Comparison of ENCODE assay signal across 16 cellular contexts in genomic region chr7:25614415-25614814, GRCh38.
DNase-seq lines count a peak whose midpoint lies in the region; ATAC-seq and TF ChIP-seq lines count a peak whose summit lies in the region.
"Had no signal": no experiment of that assay in that cellular context is flagged by ENCODE, and none has a peak within 500 bp of the region (broad histone marks: within the 10 kb centered on the region; RNA-seq: fewer than 3 reads in every experiment).

No MANE protein-coding gene starts in this region.

- H3K4me1 Mint-ChIP-seq in CD4-positive, alpha-beta T cell (ENCODE audit: low read depth) = peaks cover 74% of the 10 kb centered on the region

- no peak for TF ChIP-seq EP300 in transverse colon (IDR thresholded peaks at IDR 0.05; ENCODE audit: low read depth)

- TF ChIP-seq CTCF in CD4-positive, alpha-beta T cell (IDR thresholded peaks at IDR 0.05) = no peak
- TF ChIP-seq CTCF in ascending aorta (IDR thresholded peaks at IDR 0.05) = no peak
- no peak for TF ChIP-seq CTCF in left ventricle myocardium inferior (IDR thresholded peaks at IDR 0.05; ENCODE audit: borderline replicate concordance)
- TF ChIP-seq CTCF in transverse colon (IDR thresholded peaks at IDR 0.05) = no peak

- DNase-seq in CD4-positive, alpha-beta T cell = no peak
- DNase-seq in ascending aorta (ENCODE audit: low spot score in 2 of 2) (no peak), left ventricle myocardium inferior (no peak), sciatic nerve (ENCODE audit: low spot score) (no peak), NCI-H2171 treated with DMSO at 0.1 percent for 48 hours (lab: John Stamatoyannopoulos, UW) (no peak), transverse colon (no peak), aorta (no peak)
- no peak for DNase-seq in stimulated activated CD4-positive, alpha-beta T cell treated with anti-CD3 and anti-CD28 coated beads, Interleukin-2, amount 100 ng/mL, for 24 hours
- DNase-seq: CD4-positive, alpha-beta memory T cell; DMS 273 treated with DMSO at 0.1 percent for 48 hours; GOT3; KG1; NCI-H1105 treated with DMSO at 0.1 percent for 48 hours; NCI-H187 treated with DMSO at 0.1 percent for 48 hours; NCI-H524; Peyer's patch had no signal

- no peaks in the 10 kb centered on the region for H3K27me3 ChIP-seq in CD4-positive, alpha-beta T cell (ENCODE audit: control insufficient read depth, insufficient read depth, low read length)
- H3K27me3 ChIP-seq in ascending aorta (no peaks in the 10 kb centered on the region), left ventricle myocardium inferior (ENCODE audit: low read depth) (no peaks in the 10 kb centered on the region), transverse colon (no peaks in the 10 kb centered on the region), aorta (ENCODE audit: control insufficient read depth in 1 of 2, insufficient read depth in 2 of 2, low read length in 1 of 2) (no peaks in the 10 kb centered on the region)
- H3K27me3 ChIP-seq: Peyer's patch had no signal

- H3K9me3 Mint-ChIP-seq in CD4-positive, alpha-beta T cell = peaks cover 8% of the 10 kb centered on the region

- TF ChIP-seq POLR2A in transverse colon (IDR thresholded peaks at IDR 0.05) = no peak

- H3K4me3 ChIP-seq in ascending aorta = no peak overlapping the region
- no peak overlapping the region for H3K4me3 ChIP-seq in left ventricle myocardium inferior
- no peak overlapping the region for H3K4me3 ChIP-seq in transverse colon
- H3K4me3 ChIP-seq in aorta (ENCODE audit: low read length in 2 of 2) = no peak overlapping the region
- H3K4me3 ChIP-seq: Peyer's patch had no signal

- H3K27ac Mint-ChIP-seq in CD4-positive, alpha-beta T cell = peak overlapping the region; percentile 3

- no peak overlapping the region for H3K27ac ChIP-seq in CD4-positive, alpha-beta T cell (ENCODE audit: low read depth, low read length)
- H3K27ac ChIP-seq in ascending aorta (peak overlapping the region; percentile 54 to 69), left ventricle myocardium inferior (replicated peaks) (peak overlapping the region; percentile 68), transverse colon (no peak overlapping the region), aorta (ENCODE audit: low read depth in 1 of 2, low read length in 2 of 2) (no peak overlapping the region)
- H3K27ac ChIP-seq: Peyer's patch had no signal

- in situ Hi-C loops in transverse colon (cut with MboI; ENCODE audit: low pct_ligation_motif_present in 1 of 4, low pct_unique_long_range_greater_than_20kb in 1 of 4, low sequenced_read_pairs in 3 of 4) = no loop called here

- intact Hi-C loops in CD4-positive, alpha-beta T cell (cut with DNase I, micrococcal nuclease) = no loop called here
- intact Hi-C loops in ascending aorta (cut with DNase I) (no loop called here), left ventricle myocardium inferior (cut with micrococcal nuclease) (no loop called here), sciatic nerve (cut with DNase I) (no loop called here), transverse colon (cut with DNase I; ENCODE audit: low total_unique reads) (no loop called here), aorta (cut with DNase I) (no loop called here)

- POLR2A ChIA-PET in CD4-positive, alpha-beta T cell (lab: Charles Lee) = no interaction called here

- H3K36me3 ChIP-seq in ascending aorta (no peaks in the 10 kb centered on the region), left ventricle myocardium inferior (no peaks in the 10 kb centered on the region), transverse colon (no peaks in the 10 kb centered on the region), aorta (ENCODE audit: control insufficient read depth in 1 of 2, insufficient read depth in 2 of 2, low read length in 1 of 2) (no peaks in the 10 kb centered on the region)
- H3K36me3 ChIP-seq: Peyer's patch had no signal

- no peak overlapping the region for H3K4me3 Mint-ChIP-seq in CD4-positive, alpha-beta T cell
- H3K4me3 Mint-ChIP-seq: CD4-positive, alpha-beta memory T cell had no signal

- no peak for ATAC-seq in CD4-positive, alpha-beta T cell (ENCODE audit: poor library complexity)
- peak; percentile 31 for ATAC-seq in sciatic nerve
- ATAC-seq in aorta (ENCODE audit: low FRiP score) = no peak

- H3K36me3 Mint-ChIP-seq in CD4-positive, alpha-beta T cell (ENCODE audit: low read depth) = peaks cover 3% of the 10 kb centered on the region
- H3K36me3 Mint-ChIP-seq: CD4-positive, alpha-beta memory T cell had no signal

- no peaks in the 10 kb centered on the region for H3K9me3 ChIP-seq in CD4-positive, alpha-beta T cell (ENCODE audit: control insufficient read depth, low read length)
- peaks cover 0 to 12% of the 10 kb centered on the region in 2 donors for H3K9me3 ChIP-seq in ascending aorta
- peaks cover 19% of the 10 kb centered on the region for H3K9me3 ChIP-seq in left ventricle myocardium inferior (replicated peaks)
- peaks cover 9 to 11% of the 10 kb centered on the region in 2 donors for H3K9me3 ChIP-seq in transverse colon
- H3K9me3 ChIP-seq in aorta (ENCODE audit: control insufficient read depth, low read length) = peaks cover 1% of the 10 kb centered on the region

- H3K27me3 Mint-ChIP-seq in CD4-positive, alpha-beta T cell = no peaks in the 10 kb centered on the region

- CTCF ChIA-PET in CD4-positive, alpha-beta T cell (lab: Charles Lee) = no interaction called here

- peaks cover 15 to 34% of the 10 kb centered on the region in 2 donors for H3K4me1 ChIP-seq in ascending aorta
- peaks cover 41% of the 10 kb centered on the region for H3K4me1 ChIP-seq in left ventricle myocardium inferior
- H3K4me1 ChIP-seq in transverse colon = peaks cover 0 to 18% (median 1%) of the 10 kb centered on the region in 4 donors
- H3K4me1 ChIP-seq in aorta (ENCODE audit: control insufficient read depth in 1 of 2, insufficient read depth in 2 of 2, low read length in 2 of 2) = peaks cover 4 to 20% of the 10 kb centered on the region in 2 donors
- H3K4me1 ChIP-seq: Peyer's patch had no signal

- 83 to 100% methylated on average over 1 to 3 of the region's 3 CpGs for WGBS in transverse colon (ENCODE audit: low coverage in 1 of 2), 2 donors
- WGBS in aorta, 2 donors = 60 to 72% methylated on average over 3 of the region's 3 CpGs

Comparison
In these comparisons a context has a peak if more than half of its experiments do, and no peak if none do; other contexts are left out.
1. H3K27ac ChIP-seq: peak in ascending aorta (2 of 2) and left ventricle myocardium inferior (single experiment); none in CD4-positive, alpha-beta T cell (single experiment), transverse colon (0 of 4) and aorta (0 of 2).